Comparison of ENCODE assay signal across 1 cellular context in the genomic region with DNA sequence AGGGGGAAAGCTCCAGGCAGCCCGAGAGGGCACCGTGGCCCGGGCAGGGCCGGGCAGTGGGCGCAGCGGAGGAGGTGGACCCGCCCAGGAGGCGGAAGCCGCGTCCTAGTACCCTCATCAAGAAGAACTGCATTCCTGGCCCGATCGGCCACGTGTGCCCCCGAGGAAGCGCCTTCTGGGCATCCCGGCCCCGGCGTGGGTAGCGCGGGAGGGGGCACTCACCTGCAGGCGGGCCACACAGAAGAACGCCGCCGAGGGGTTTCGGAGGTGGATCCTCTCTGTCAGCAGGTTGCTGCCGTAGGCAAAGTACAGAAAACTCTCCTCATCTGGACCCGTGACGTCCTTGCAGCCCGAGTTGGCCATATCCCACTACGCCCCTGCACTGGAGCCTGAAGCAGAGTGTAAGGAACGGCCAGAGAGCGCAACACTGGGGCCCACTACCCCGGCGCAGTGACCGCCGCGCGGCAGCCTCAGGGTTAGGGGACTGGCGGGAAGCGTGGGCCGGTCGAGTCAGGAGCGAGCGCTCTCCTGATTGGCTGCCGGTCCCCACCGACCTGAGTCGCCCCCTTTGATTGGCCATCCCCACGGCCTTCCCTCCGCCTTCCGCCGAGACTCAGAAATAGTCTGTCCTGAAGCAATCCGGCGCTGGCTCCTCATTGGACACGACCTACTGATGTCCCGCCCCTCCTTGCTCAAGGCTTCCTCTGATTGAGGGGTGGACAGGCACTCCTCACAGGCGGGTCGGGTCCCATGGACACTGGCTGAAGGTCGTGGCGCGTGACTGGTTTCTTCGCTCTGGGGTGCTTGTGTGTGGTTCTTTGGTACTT.
TF ChIP-seq lines count a peak whose summit lies in the region.

A gene with protein sequence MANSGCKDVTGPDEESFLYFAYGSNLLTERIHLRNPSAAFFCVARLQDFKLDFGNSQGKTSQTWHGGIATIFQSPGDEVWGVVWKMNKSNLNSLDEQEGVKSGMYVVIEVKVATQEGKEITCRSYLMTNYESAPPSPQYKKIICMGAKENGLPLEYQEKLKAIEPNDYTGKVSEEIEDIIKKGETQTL (minus strand): TSS at position 483 of the 827 bp plus-strand sequence. CDS start 120 bp downstream, at position 363.

TF ChIP-seq in K562, 482 proteins besides CTCF, POLR2A, EP300 and RAD21 (continued from another document and continues in another):
- TF ChIP-seq, protein P1, sequence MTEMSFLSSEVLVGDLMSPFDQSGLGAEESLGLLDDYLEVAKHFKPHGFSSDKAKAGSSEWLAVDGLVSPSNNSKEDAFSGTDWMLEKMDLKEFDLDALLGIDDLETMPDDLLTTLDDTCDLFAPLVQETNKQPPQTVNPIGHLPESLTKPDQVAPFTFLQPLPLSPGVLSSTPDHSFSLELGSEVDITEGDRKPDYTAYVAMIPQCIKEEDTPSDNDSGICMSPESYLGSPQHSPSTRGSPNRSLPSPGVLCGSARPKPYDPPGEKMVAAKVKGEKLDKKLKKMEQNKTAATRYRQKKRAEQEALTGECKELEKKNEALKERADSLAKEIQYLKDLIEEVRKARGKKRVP (CRISPR knock-in tag; IDR thresholded peaks at IDR 0.05): no peak
- TF ChIP-seq PURB (CRISPR knock-in tag; IDR thresholded peaks at IDR 0.05; ENCODE audit: low read depth) (no peak), SNRNP70 (optimal IDR thresholded peaks at IDR 0.05; ENCODE audit: low read depth, low read length) (no peak), ZC3H11A (IDR thresholded peaks at IDR 0.05; ENCODE audit: low read depth, low read length) (0 out of 2 replicates have a peak, but pooled peaks have one; percentile 46), ZBTB17 (CRISPR knock-in tag; IDR thresholded peaks at IDR 0.05) (no peak), MTA2 (IDR thresholded peaks at IDR 0.05; ENCODE audit: low read depth) (no peak), JUN (IDR thresholded peaks at IDR 0.05; ENCODE audit: borderline replicate concordance, low read depth, low read length) (peak; percentile 7; the same call in 1 of the 2 replicates), JUN (CRISPR knock-in tag; IDR thresholded peaks at IDR 0.05; ENCODE audit: borderline replicate concordance) (no peak), ZNF699 (CRISPR knock-in tag; IDR thresholded peaks at IDR 0.05; ENCODE audit: insufficient replicate concordance) (no peak), RAD51 (IDR thresholded peaks at IDR 0.05; ENCODE audit: borderline replicate concordance, low read depth) (no peak; the same call in 1 of the 2 replicates), ZNF408 (CRISPR knock-in tag; IDR thresholded peaks at IDR 0.05; ENCODE audit: low read depth) (no peak), FOXK2 (conservative IDR thresholded peaks at IDR 0.05 in 1 of 2, IDR thresholded peaks at IDR 0.05 in 1 of 2; ENCODE audit: low read depth in 2 of 2) (no peak; a peak in 2 of 4 replicates), ZNF76 (CRISPR knock-in tag; IDR thresholded peaks at IDR 0.05; ENCODE audit: borderline replicate concordance) (no peak), ZFPM2 (CRISPR knock-in tag; IDR thresholded peaks at IDR 0.05) (no peak), BRCA1 (IDR thresholded peaks at IDR 0.05) (no peak), BRCA1 (CRISPR knock-in tag; IDR thresholded peaks at IDR 0.05) (no peak), SMARCE1 (IDR thresholded peaks at IDR 0.05) (no peak), KAT8 (IDR thresholded peaks at IDR 0.05; ENCODE audit: low read depth) (no peak), TRIM24 (IDR thresholded peaks at IDR 0.05) (no peak), C11orf30 (IDR thresholded peaks at IDR 0.05; ENCODE audit: low read depth) (no peak), SETDB1 (IDR thresholded peaks at IDR 0.05; ENCODE audit: low read length) (no peak), SRSF9 (IDR thresholded peaks at IDR 0.05; ENCODE audit: borderline replicate concordance, low read depth, low read length) (no peak)
- TF ChIP-seq, protein P2, sequence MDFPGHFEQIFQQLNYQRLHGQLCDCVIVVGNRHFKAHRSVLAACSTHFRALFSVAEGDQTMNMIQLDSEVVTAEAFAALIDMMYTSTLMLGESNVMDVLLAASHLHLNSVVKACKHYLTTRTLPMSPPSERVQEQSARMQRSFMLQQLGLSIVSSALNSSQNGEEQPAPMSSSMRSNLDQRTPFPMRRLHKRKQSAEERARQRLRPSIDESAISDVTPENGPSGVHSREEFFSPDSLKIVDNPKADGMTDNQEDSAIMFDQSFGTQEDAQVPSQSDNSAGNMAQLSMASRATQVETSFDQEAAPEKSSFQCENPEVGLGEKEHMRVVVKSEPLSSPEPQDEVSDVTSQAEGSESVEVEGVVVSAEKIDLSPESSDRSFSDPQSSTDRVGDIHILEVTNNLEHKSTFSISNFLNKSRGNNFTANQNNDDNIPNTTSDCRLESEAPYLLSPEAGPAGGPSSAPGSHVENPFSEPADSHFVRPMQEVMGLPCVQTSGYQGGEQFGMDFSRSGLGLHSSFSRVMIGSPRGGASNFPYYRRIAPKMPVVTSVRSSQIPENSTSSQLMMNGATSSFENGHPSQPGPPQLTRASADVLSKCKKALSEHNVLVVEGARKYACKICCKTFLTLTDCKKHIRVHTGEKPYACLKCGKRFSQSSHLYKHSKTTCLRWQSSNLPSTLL (IDR thresholded peaks at IDR 0.05): no peak
- TF ChIP-seq, protein P3, sequence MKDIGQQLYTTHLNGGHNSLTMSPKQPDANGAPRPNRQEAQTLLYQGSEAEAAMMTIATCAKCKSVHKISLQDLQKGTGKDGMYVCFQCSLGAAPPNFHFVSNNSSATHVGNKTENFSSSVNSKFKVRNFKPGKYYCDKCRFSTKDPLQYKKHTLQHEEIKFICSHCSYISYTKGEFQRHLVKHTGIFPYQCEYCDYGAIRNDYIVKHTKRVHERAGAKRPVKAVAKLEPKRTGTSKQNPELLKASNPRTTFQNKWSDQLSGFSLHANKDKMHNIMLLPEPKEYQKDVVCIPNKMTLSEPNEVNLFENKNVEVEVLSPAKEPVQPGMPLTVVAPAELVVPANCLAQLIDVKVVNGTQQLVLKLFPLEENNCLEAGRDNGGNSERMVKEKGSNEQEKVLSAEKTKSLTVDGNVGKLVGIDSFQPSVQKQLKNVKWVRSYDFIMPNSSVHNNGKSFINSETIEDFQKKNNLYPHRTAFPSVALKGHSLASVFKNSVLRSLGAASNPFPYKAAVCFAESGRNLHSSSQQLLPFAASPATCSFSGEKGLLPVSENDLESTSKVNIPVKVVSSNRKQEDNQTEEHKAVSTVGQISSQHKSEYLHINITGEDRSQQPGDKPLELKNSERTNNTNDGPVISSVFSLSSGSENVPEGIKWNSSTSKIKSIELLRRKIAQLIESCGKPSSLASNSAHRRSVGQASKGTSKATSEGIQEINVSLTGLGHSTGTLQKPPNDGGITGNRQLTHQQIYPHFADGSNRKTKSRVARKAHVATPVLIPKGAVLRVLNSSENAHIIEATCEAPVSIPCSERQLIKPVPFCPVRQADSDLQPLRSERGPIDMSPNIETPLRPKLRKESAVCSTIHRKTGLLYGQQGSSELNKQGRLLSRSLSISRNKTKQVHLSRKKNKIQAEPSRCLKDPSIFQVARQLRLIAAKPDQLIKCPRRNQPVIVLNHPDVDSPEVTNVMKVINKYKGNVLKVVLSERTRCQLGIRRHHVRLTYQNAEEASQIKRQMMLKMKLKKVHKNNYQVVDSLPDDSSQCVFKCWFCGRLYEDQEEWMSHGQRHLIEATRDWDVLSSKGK (CRISPR knock-in tag; IDR thresholded peaks at IDR 0.05): no peak
- TF ChIP-seq, protein P4, sequence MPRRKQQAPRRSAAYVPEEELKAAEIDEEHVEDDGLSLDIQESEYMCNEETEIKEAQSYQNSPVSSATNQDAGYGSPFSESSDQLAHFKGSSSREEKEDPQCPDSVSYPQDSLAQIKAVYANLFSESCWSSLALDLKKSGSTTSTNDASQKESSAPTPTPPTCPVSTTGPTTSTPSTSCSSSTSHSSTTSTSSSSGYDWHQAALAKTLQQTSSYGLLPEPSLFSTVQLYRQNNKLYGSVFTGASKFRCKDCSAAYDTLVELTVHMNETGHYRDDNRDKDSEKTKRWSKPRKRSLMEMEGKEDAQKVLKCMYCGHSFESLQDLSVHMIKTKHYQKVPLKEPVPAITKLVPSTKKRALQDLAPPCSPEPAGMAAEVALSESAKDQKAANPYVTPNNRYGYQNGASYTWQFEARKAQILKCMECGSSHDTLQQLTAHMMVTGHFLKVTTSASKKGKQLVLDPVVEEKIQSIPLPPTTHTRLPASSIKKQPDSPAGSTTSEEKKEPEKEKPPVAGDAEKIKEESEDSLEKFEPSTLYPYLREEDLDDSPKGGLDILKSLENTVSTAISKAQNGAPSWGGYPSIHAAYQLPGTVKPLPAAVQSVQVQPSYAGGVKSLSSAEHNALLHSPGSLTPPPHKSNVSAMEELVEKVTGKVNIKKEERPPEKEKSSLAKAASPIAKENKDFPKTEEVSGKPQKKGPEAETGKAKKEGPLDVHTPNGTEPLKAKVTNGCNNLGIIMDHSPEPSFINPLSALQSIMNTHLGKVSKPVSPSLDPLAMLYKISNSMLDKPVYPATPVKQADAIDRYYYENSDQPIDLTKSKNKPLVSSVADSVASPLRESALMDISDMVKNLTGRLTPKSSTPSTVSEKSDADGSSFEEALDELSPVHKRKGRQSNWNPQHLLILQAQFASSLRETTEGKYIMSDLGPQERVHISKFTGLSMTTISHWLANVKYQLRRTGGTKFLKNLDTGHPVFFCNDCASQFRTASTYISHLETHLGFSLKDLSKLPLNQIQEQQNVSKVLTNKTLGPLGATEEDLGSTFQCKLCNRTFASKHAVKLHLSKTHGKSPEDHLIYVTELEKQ (CRISPR knock-in tag; IDR thresholded peaks at IDR 0.05): no peak
- TF ChIP-seq, protein P5, sequence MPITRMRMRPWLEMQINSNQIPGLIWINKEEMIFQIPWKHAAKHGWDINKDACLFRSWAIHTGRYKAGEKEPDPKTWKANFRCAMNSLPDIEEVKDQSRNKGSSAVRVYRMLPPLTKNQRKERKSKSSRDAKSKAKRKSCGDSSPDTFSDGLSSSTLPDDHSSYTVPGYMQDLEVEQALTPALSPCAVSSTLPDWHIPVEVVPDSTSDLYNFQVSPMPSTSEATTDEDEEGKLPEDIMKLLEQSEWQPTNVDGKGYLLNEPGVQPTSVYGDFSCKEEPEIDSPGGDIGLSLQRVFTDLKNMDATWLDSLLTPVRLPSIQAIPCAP (CRISPR knock-in tag; IDR thresholded peaks at IDR 0.05; ENCODE audit: borderline replicate concordance): no peak
- TF ChIP-seq, protein P6, sequence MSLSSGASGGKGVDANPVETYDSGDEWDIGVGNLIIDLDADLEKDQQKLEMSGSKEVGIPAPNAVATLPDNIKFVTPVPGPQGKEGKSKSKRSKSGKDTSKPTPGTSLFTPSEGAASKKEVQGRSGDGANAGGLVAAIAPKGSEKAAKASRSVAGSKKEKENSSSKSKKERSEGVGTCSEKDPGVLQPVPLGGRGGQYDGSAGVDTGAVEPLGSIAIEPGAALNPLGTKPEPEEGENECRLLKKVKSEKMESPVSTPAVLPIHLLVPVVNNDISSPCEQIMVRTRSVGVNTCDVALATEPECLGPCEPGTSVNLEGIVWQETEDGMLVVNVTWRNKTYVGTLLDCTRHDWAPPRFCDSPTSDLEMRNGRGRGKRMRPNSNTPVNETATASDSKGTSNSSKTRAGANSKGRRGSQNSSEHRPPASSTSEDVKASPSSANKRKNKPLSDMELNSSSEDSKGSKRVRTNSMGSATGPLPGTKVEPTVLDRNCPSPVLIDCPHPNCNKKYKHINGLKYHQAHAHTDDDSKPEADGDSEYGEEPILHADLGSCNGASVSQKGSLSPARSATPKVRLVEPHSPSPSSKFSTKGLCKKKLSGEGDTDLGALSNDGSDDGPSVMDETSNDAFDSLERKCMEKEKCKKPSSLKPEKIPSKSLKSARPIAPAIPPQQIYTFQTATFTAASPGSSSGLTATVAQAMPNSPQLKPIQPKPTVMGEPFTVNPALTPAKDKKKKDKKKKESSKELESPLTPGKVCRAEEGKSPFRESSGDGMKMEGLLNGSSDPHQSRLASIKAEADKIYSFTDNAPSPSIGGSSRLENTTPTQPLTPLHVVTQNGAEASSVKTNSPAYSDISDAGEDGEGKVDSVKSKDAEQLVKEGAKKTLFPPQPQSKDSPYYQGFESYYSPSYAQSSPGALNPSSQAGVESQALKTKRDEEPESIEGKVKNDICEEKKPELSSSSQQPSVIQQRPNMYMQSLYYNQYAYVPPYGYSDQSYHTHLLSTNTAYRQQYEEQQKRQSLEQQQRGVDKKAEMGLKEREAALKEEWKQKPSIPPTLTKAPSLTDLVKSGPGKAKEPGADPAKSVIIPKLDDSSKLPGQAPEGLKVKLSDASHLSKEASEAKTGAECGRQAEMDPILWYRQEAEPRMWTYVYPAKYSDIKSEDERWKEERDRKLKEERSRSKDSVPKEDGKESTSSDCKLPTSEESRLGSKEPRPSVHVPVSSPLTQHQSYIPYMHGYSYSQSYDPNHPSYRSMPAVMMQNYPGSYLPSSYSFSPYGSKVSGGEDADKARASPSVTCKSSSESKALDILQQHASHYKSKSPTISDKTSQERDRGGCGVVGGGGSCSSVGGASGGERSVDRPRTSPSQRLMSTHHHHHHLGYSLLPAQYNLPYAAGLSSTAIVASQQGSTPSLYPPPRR (CRISPR knock-in tag; IDR thresholded peaks at IDR 0.05; ENCODE audit: borderline replicate concordance): no peak
- TF ChIP-seq, protein P7, sequence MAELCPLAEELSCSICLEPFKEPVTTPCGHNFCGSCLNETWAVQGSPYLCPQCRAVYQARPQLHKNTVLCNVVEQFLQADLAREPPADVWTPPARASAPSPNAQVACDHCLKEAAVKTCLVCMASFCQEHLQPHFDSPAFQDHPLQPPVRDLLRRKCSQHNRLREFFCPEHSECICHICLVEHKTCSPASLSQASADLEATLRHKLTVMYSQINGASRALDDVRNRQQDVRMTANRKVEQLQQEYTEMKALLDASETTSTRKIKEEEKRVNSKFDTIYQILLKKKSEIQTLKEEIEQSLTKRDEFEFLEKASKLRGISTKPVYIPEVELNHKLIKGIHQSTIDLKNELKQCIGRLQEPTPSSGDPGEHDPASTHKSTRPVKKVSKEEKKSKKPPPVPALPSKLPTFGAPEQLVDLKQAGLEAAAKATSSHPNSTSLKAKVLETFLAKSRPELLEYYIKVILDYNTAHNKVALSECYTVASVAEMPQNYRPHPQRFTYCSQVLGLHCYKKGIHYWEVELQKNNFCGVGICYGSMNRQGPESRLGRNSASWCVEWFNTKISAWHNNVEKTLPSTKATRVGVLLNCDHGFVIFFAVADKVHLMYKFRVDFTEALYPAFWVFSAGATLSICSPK (IDR thresholded peaks at IDR 0.05; ENCODE audit: borderline replicate concordance): no peak
- TF ChIP-seq, protein P8, sequence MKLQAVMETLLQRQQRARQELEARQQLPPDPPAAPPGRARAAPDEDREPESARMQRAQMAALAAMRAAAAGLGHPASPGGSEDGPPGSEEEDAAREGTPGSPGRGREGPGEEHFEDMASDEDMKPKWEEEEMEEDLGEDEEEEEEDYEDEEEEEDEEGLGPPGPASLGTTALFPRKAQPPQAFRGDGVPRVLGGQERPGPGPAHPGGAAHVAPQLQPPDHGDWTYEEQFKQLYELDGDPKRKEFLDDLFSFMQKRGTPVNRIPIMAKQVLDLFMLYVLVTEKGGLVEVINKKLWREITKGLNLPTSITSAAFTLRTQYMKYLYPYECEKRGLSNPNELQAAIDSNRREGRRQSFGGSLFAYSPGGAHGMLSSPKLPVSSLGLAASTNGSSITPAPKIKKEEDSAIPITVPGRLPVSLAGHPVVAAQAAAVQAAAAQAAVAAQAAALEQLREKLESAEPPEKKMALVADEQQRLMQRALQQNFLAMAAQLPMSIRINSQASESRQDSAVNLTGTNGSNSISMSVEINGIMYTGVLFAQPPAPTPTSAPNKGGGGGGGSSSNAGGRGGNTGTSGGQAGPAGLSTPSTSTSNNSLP (IDR thresholded peaks at IDR 0.05; ENCODE audit: borderline replicate concordance, low read depth, low read length): no peak
- TF ChIP-seq, protein P9, sequence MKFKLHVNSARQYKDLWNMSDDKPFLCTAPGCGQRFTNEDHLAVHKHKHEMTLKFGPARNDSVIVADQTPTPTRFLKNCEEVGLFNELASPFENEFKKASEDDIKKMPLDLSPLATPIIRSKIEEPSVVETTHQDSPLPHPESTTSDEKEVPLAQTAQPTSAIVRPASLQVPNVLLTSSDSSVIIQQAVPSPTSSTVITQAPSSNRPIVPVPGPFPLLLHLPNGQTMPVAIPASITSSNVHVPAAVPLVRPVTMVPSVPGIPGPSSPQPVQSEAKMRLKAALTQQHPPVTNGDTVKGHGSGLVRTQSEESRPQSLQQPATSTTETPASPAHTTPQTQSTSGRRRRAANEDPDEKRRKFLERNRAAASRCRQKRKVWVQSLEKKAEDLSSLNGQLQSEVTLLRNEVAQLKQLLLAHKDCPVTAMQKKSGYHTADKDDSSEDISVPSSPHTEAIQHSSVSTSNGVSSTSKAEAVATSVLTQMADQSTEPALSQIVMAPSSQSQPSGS (CRISPR knock-in tag; IDR thresholded peaks at IDR 0.05): no peak
